In genomic region chr18:11902522-11903292, GRCh38 we compare ENCODE assay signal across 25 cellular contexts. TPM values are rescaled to one million over a fixed set of nuclear protein-coding genes. Genes with fewer than 3 reads are reported as not detected.
A peak's percentile ranks its signal among the peaks of the same experiment; 100 is the strongest.
DNase-seq lines count a peak whose midpoint lies in the region; ATAC-seq, FAIRE-seq and TF ChIP-seq lines count a peak whose summit lies in the region.
"Had no signal": no experiment of that assay in that cellular context is flagged by ENCODE, and none has a peak within 500 bp of the region (broad histone marks: within the 10 kb centered on the region; RNA-seq: fewer than 3 reads in every experiment).

No MANE protein-coding gene starts in this region.

- no peak for TF ChIP-seq POLR2A in K562 (conservative IDR thresholded peaks at IDR 0.05)

- no peak overlapping the region for H2AFZ ChIP-seq in K562 (ENCODE audit: low read depth, low read length)

- peaks cover 10% of the 10 kb centered on the region; the same call in 1 of the 2 replicates for H4K20me1 ChIP-seq in K562 (replicated peaks; ENCODE audit: control insufficient read depth, insufficient read depth, low read length)

- FAIRE-seq in K562 (lab: Jason Lieb, UNC), result peak; percentile 26
- FAIRE-seq: D721Med, GM12891, RCC 7860, small intestine, TTC549 had no signal

- peak overlapping the region; percentile 7; the same call in 1 of the 2 replicates for H3K4me2 ChIP-seq in K562 (ENCODE audit: insufficient read depth, low read length)

- 30% methylated on average over 7 of the region's 7 CpGs for WGBS in K562 (ENCODE audit: insufficient coverage, low coverage, missing lambda C conversion rate)

- H3K9me1 ChIP-seq in K562 (ENCODE audit: control insufficient read depth, insufficient read depth, low read length), result peaks cover 5% of the 10 kb centered on the region

- CTCF ChIA-PET in Caco-2 (lab: Charles Lee) (interaction anchor here (0.6 kb wide), 1 partner anchor 981 kb away, joined by 5 read pairs; no protein-coding TSS in a partner anchor), K562 (lab: Yijun Ruan, JAX; ENCODE audit: low intra/inter-chr PET ratio) (no interaction called here)

- no peaks in the 10 kb centered on the region for H3K36me3 ChIP-seq in Caco-2 (ENCODE audit: control insufficient read depth, insufficient read depth, low read length)
- peaks cover 7% of the 10 kb centered on the region; the same call in 2 of the 3 replicates for H3K36me3 ChIP-seq in K562 (ENCODE audit: control insufficient read depth, insufficient read depth, low read length)
- peaks cover 0 to 62% of the 10 kb centered on the region in 2 donors for H3K36me3 ChIP-seq in left lung

- no peaks in the 10 kb centered on the region for H3K27me3 Mint-ChIP-seq in Caco-2 (ENCODE audit: insufficient read depth, unreplicated experiment)
- H3K27me3 Mint-ChIP-seq: naive thymus-derived CD4-positive, alpha-beta T cell; progenitor cell of endocrine pancreas had no signal

- H3K4me3 ChIP-seq in Caco-2 (ENCODE audit: low read depth, low read length), result no peak overlapping the region
- H3K4me3 ChIP-seq in K562, result no peak overlapping the region
- no peak overlapping the region for H3K4me3 ChIP-seq in left lung
- H3K4me3 ChIP-seq: testis had no signal

- no peak for TF ChIP-seq RAD21 in K562 (CRISPR knock-in tag; conservative IDR thresholded peaks at IDR 0.05 in 1 of 2, IDR thresholded peaks at IDR 0.05 in 1 of 2)

- in situ Hi-C loops in K562 (cut with MboI), result loop anchor here (10.0 kb wide), 1 partner anchor 1132 kb away; no protein-coding TSS in a partner anchor
- in situ Hi-C loops in GM13977 (cut with MboI; ENCODE audit: low pct_unique_long_range_greater_than_20kb, low sequenced_read_pairs, unreplicated experiment), result no loop called here

- peaks cover 31% of the 10 kb centered on the region for H3K36me3 Mint-ChIP-seq in Caco-2 (ENCODE audit: insufficient read depth, unreplicated experiment)

- no TSS peak for BruUV-seq in Caco-2 (replicated peaks; lab: Mats Ljungman, UMichigan)
- BruUV-seq in K562 (replicated peaks; lab: Mats Ljungman, UMichigan), result no TSS peak

- H3K79me2 ChIP-seq in K562 (ENCODE audit: control insufficient read depth, insufficient read depth, low read length), result peaks cover under 1% of the 10 kb centered on the region; the same call in 1 of the 3 replicates

- peaks cover 5% of the 10 kb centered on the region for H3K4me1 Mint-ChIP-seq in Caco-2 (ENCODE audit: low read depth, unreplicated experiment)

- POLR2A ChIA-PET in Caco-2 (lab: Charles Lee), result interaction anchor here (0.5 kb wide), 1 partner anchor 78 kb away, joined by 7 read pairs; no protein-coding TSS in a partner anchor
- POLR2A ChIA-PET in K562 (lab: Yijun Ruan, JAX), result interaction anchor here (0.7 to 1.7 kb wide), 2 partner anchors 11 to 22 kb away, joined by 3 to 4 read pairs; no protein-coding TSS in a partner anchor

- H3K27me3 ChIP-seq in Caco-2 (replicated peaks; ENCODE audit: control insufficient read depth, insufficient read depth, low read length), result no peaks in the 10 kb centered on the region
- no peaks in the 10 kb centered on the region for H3K27me3 ChIP-seq in K562 (ENCODE audit: control insufficient read depth in 2 of 2, insufficient read depth in 2 of 2, low read length in 2 of 2)
- no peaks in the 10 kb centered on the region for H3K27me3 ChIP-seq in left lung
- H3K27me3 ChIP-seq: testis had no signal

- no peak for TF ChIP-seq EP300 in K562 (IDR thresholded peaks at IDR 0.05; ENCODE audit: low read length)

- TF ChIP-seq CTCF in Caco-2 (IDR thresholded peaks at IDR 0.05; ENCODE audit: insufficient read depth in 1 of 2, low read depth in 1 of 2, low read length in 1 of 2, severe bottlenecking in 1 of 2, unreplicated experiment in 1 of 2) (no peak), K562 (IDR thresholded peaks at IDR 0.05 in 2 of 3, conservative IDR thresholded peaks at IDR 0.05 in 1 of 3; ENCODE audit: insufficient read depth in 2 of 3, low read depth in 1 of 3, low read length in 3 of 3) (no peak), left lung (IDR thresholded peaks at IDR 0.05) (no peak), GM13977 (IDR thresholded peaks at IDR 0.05; ENCODE audit: extremely low read depth, insufficient read depth, missing control alignments) (no peak)

- no peak for DNase-seq in Caco-2
- DNase-seq in NCI-H226, result peak; percentile 53
- DNase-seq in K562 (ENCODE audit: extremely low read depth in 1 of 4, low spot score in 3 of 4), result peak in 2 of 4 experiments; percentile 33 to 50
- DNase-seq in left lung, result no peak
- no peak for DNase-seq in H4 (ENCODE audit: low spot score)
- DNase-seq in GM13977 (ENCODE audit: low spot score), result no peak
- no peak for DNase-seq in activated gamma-delta T cell treated with Interleukin-2 at 50 U/mL for 16 hours
- DNase-seq: activated CD4-positive, alpha-beta T cell treated with anti-CD3 and anti-CD28 coated beads, Interleukin-2, amount 50 U/mL, for 4 hours; activated T-cell treated with anti-CD3 and anti-CD28 coated beads, Interleukin-2, amount 50 U/mL, for 72 hours; foreskin melanocyte; GF-D8; mammary epithelial cell; naive thymus-derived CD4-positive, alpha-beta T cell; NCI-H2081; NCI-H748 treated with DMSO at 0.1 percent for 48 hours; small intestine; stimulated activated CD4-positive, alpha-beta T cell treated with anti-CD3 and anti-CD28 coated beads, Interleukin-4, amount 100 ng/mL, for 4 hours; stimulated activated CD8-positive, alpha-beta memory T cell treated with anti-CD3 and anti-CD28 coated beads, Interleukin-4, amount 100 ng/mL, for 48 hours; testis had no signal

- H3K27ac ChIP-seq in K562 (ENCODE audit: extremely low read depth, low read depth, low read length), result no peak overlapping the region
- H3K27ac ChIP-seq in left lung, result peak overlapping the region in 1 of 2 donors; percentile 4
- H3K27ac ChIP-seq: testis had no signal

- H3K9ac ChIP-seq in K562 (ENCODE audit: insufficient read depth in 1 of 2, low read depth in 2 of 2, low read length in 2 of 2), result peak overlapping the region in 1 of 2 experiments; percentile 32; a peak in 1 of 4 replicates

- intact Hi-C loops in Caco-2 (cut with micrococcal nuclease; ENCODE audit: unreplicated experiment) (no loop called here), K562 (cut with micrococcal nuclease) (no loop called here), left lung (cut with DNase I) (no loop called here)

- peak; percentile 75 for ATAC-seq in K562
- peak; percentile 32 for ATAC-seq in left lung
- no peak for ATAC-seq in GM21515 (IDR thresholded peaks at IDR 0.05; ENCODE audit: unreplicated experiment)
- ATAC-seq: activated T-cell treated with anti-CD3 and anti-CD28 coated beads, Interleukin-2, amount 50 U/mL, for 72 hours; naive thymus-derived CD4-positive, alpha-beta T cell had no signal

- no peak overlapping the region for H3K4me3 Mint-ChIP-seq in Caco-2 (ENCODE audit: unreplicated experiment)
- H3K4me3 Mint-ChIP-seq: activated T-cell treated with anti-CD3 and anti-CD28 coated beads, Interleukin-2, amount 50 U/mL, for 72 hours had no signal

- H3K27ac Mint-ChIP-seq in Caco-2 (ENCODE audit: unreplicated experiment), result peak overlapping the region; percentile 59
- H3K27ac Mint-ChIP-seq: activated T-cell treated with anti-CD3 and anti-CD28 coated beads, Interleukin-2, amount 50 U/mL, for 72 hours; progenitor cell of endocrine pancreas had no signal

- peaks cover 34% of the 10 kb centered on the region for H3K4me1 ChIP-seq in Caco-2
- peaks cover 12 to 19% of the 10 kb centered on the region in 2 experiments; a peak in 3 of 5 replicates for H3K4me1 ChIP-seq in K562 (replicated peaks in 1 of 2; ENCODE audit: control insufficient read depth in 2 of 2, insufficient read depth in 2 of 2, low read length in 2 of 2)
- peaks cover 7 to 29% of the 10 kb centered on the region in 2 donors for H3K4me1 ChIP-seq in left lung

- H3K9me3 ChIP-seq in Caco-2, result no peaks in the 10 kb centered on the region
- no peaks in the 10 kb centered on the region for H3K9me3 ChIP-seq in K562 (replicated peaks; ENCODE audit: control insufficient read depth, insufficient read depth, low read depth, low read length)
- H3K9me3 ChIP-seq in left lung, result no peaks in the 10 kb centered on the region
- H3K9me3 ChIP-seq: testis had no signal

- no peaks in the 10 kb centered on the region for H3K9me3 Mint-ChIP-seq in Caco-2 (ENCODE audit: unreplicated experiment)
- H3K9me3 Mint-ChIP-seq: activated T-cell treated with anti-CD3 and anti-CD28 coated beads, Interleukin-2, amount 50 U/mL, for 72 hours; naive thymus-derived CD4-positive, alpha-beta T cell had no signal

RNA-seq across cellular contexts. Expression of gene MPPE1, which starts 5.4 kb away (rescaled TPM):
- 47.4 and 52.6 TPM in 2 replicates for total RNA-seq in Caco-2 (2022)
- 60.6 and 93.7 TPM in 2 replicates for total RNA-seq in K562 (2011; cell fraction: chromatin; rRNA removed; ENCODE audit: low replicate concordance)
- 51.7 and 62.2 TPM in 2 replicates for total RNA-seq in K562 (2011; cell fraction: nucleolus; rRNA removed)
- 58.4 and 67.3 TPM in 2 replicates for total RNA-seq in K562 (2011; cell fraction: nucleoplasm; rRNA removed)
- 11.2 and 12.8 TPM in 2 replicates for total RNA-seq in K562 (2014; rRNA removed)
- 12.8 and 14.7 TPM in 2 replicates for total RNA-seq in K562 (2014; rRNA removed; fragmentation: Illumina TruSeq; extraction: Trizol)
- 10.7 and 11.7 TPM in 2 replicates for total RNA-seq in K562 (2015; rRNA removed; fragmentation: Illumina TruSeq; extraction: Trizol)
- total RNA-seq in K562 (2021), result 14.2 and 17.4 TPM in 2 replicates
- polyA plus RNA-seq in K562 (2011; rRNA removed), result 18.2 and 19.2 TPM in 2 replicates
- polyA plus RNA-seq in K562 (2011; cell fraction: cytosol; rRNA removed), result 10.3 and 11.9 TPM in 2 replicates
- polyA plus RNA-seq in K562 (2011; cell fraction: nucleus; rRNA removed), result 50.1 and 55.3 TPM in 2 replicates
- 10.9 and 18.8 TPM in 2 replicates for polyA plus RNA-seq in K562 (2012)
- 11.0 and 12.8 TPM in 2 replicates for polyA plus RNA-seq in K562 (2014; fragmentation: Illumina TruSeq; extraction: Trizol)
- polyA plus RNA-seq in K562 (2014; fragmentation: Nextera tagmentation; extraction: Ambion mirVana), result 10 to 100 TPM; 13.3 to 13.4 TPM
- polyA plus RNA-seq in K562 (2014; rRNA removed), result 12.8 and 19.5 TPM in 2 replicates
- polyA minus RNA-seq in K562 (2011; rRNA and poly(A)+ RNA removed), result 14.8 and 16.9 TPM in 2 replicates
- 6.4 and 6.9 TPM in 2 replicates for polyA minus RNA-seq in K562 (2011; cell fraction: cytosol; rRNA and poly(A)+ RNA removed)
- polyA minus RNA-seq in K562 (2011; cell fraction: nucleus; rRNA and poly(A)+ RNA removed), result 17.6 and 27.8 TPM in 2 replicates
- 10 to 100 TPM; 62.8 to 68.0 TPM for total RNA-seq in left lung
- total RNA-seq in H4 (2014; rRNA removed; shearing (Covaris generic)), result 9.1 and 21.9 TPM in 2 replicates

RNA-seq across cellular contexts. Expression of gene CHMP1B, which starts 51.5 kb away (rescaled TPM):
- total RNA-seq in Caco-2 (2022), result 45.2 and 56.5 TPM in 2 replicates
- 8.3 and 13.4 TPM in 2 replicates for total RNA-seq in K562 (2011; cell fraction: chromatin; rRNA removed; ENCODE audit: low replicate concordance)
- total RNA-seq in K562 (2011; cell fraction: nucleolus; rRNA removed), result 10.8 and 11.2 TPM in 2 replicates
- total RNA-seq in K562 (2011; cell fraction: nucleoplasm; rRNA removed), result 15.5 and 19.1 TPM in 2 replicates
- total RNA-seq in K562 (2014; rRNA removed), result 22.3 and 22.9 TPM in 2 replicates
- 18.7 and 21.7 TPM in 2 replicates for total RNA-seq in K562 (2014; rRNA removed; fragmentation: Illumina TruSeq; extraction: Trizol)
- total RNA-seq in K562 (2015; rRNA removed; fragmentation: Illumina TruSeq; extraction: Trizol), result 15.6 and 17.6 TPM in 2 replicates
- total RNA-seq in K562 (2021), result 17.1 and 21.3 TPM in 2 replicates
- polyA plus RNA-seq in K562 (2011; rRNA removed), result 17.7 and 19.0 TPM in 2 replicates
- 15.7 and 19.8 TPM in 2 replicates for polyA plus RNA-seq in K562 (2011; cell fraction: cytosol; rRNA removed)
- 11.0 and 12.8 TPM in 2 replicates for polyA plus RNA-seq in K562 (2011; cell fraction: nucleus; rRNA removed)
- 16.6 and 23.6 TPM in 2 replicates for polyA plus RNA-seq in K562 (2012)
- 20.3 and 22.6 TPM in 2 replicates for polyA plus RNA-seq in K562 (2014; fragmentation: Illumina TruSeq; extraction: Trizol)
- 10 to 100 TPM; 12.3 to 14.5 TPM for polyA plus RNA-seq in K562 (2014; fragmentation: Nextera tagmentation; extraction: Ambion mirVana)
- polyA plus RNA-seq in K562 (2014; rRNA removed), result 27.9 and 29.9 TPM in 2 replicates
- polyA minus RNA-seq in K562 (2011; rRNA and poly(A)+ RNA removed), result 16.9 and 22.1 TPM in 2 replicates
- 6.8 and 7.9 TPM in 2 replicates for polyA minus RNA-seq in K562 (2011; cell fraction: cytosol; rRNA and poly(A)+ RNA removed)
- polyA minus RNA-seq in K562 (2011; cell fraction: nucleus; rRNA and poly(A)+ RNA removed), result 5.1 and 10.0 TPM in 2 replicates
- 10 to 100 TPM; 33.4 to 41.8 TPM for total RNA-seq in left lung
- 49.8 and 54.4 TPM in 2 replicates for total RNA-seq in H4 (2014; rRNA removed; shearing (Covaris generic))
